ENCODE assay signal across 9 cellular contexts in the genomic region with DNA sequence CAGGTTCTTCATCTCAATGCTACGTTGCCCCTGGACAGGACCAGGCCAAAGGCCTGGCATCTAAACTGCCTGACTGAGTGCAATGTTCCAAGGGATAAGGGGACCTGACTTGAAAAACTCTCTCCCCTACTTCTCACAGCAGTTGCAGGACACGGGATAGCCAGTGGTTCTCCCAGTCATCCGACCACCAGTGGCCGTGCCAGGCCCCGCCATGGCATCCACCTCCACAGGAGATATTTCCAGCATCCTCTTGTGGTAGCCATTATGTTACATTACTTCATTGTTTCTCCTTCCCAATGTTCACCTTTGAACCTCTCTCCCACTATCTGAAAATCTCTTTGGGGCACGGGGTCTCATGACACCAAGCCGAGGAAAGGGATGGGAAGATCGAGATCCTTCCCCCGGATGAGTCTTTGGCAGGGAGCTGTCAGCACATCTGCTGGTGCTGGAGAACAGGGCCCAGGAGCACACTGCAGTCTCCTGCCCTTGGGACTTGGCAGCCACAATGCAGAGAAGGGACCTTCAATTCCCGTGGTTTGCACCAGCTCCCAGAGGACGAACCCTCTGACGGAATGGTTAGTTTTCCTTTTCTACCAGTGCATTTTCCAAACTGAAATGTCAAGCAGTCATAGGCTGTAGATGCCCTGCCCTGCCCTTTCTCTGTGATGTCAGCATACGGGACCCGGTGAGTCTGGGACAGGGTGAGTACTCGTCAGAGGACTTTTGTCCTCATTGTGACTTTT.
DNase-seq lines count a peak whose midpoint lies in the region; ATAC-seq and TF ChIP-seq lines count a peak whose summit lies in the region.
"Had no signal": no experiment of that assay in that cellular context is flagged by ENCODE, and none has a peak within 500 bp of the region (broad histone marks: within the 10 kb centered on the region; RNA-seq: fewer than 3 reads in every experiment).

No MANE protein-coding gene starts in this region.

- peak overlapping the region; percentile 97 for H3K27ac Mint-ChIP-seq in activated naive CD4-positive, alpha-beta T cell treated with anti-CD3 and anti-CD28 coated beads for 36 hours
- H3K27ac Mint-ChIP-seq in memory B cell: peak overlapping the region; percentile 94
- H3K27ac Mint-ChIP-seq in nephron progenitor cell: no peak overlapping the region

- no peak overlapping the region for H3K9ac ChIP-seq in MM.1S (ENCODE audit: low read length)

- H3K9me3 ChIP-seq in ascending aorta (no peaks in the 10 kb centered on the region), thyroid gland (no peaks in the 10 kb centered on the region), MM.1S (replicated peaks; ENCODE audit: insufficient read depth, low read length) (no peaks in the 10 kb centered on the region)

- TF ChIP-seq CTCF in ascending aorta (IDR thresholded peaks at IDR 0.05): no peak
- no peak for TF ChIP-seq CTCF in thyroid gland (IDR thresholded peaks at IDR 0.05)
- TF ChIP-seq CTCF in MM.1S (IDR thresholded peaks at IDR 0.05; ENCODE audit: low read length): no peak
- TF ChIP-seq CTCF in nephron progenitor cell (IDR thresholded peaks at IDR 0.05): no peak

- WGBS in thyroid gland, 2 donors: 83 to 89% methylated on average over 15 of the region's 15 CpGs

- H3K4me3 ChIP-seq in ascending aorta: no peak overlapping the region
- no peak overlapping the region for H3K4me3 ChIP-seq in thyroid gland (replicated peaks in 1 of 3)
- no peak overlapping the region for H3K4me3 ChIP-seq in MM.1S (ENCODE audit: low read length)

- H3F3A ChIP-seq in MM.1S (ENCODE audit: insufficient read depth, low read length): peaks cover 33% of the 10 kb centered on the region

- H3K36me3 ChIP-seq in ascending aorta: peaks cover 9 to 15% of the 10 kb centered on the region in 2 donors
- H3K36me3 ChIP-seq in thyroid gland: peaks cover 9% of the 10 kb centered on the region in 2 donors
- no peaks in the 10 kb centered on the region for H3K36me3 ChIP-seq in MM.1S (replicated peaks; ENCODE audit: insufficient read depth, low read length)

- peaks cover 94% of the 10 kb centered on the region for H3K36me3 Mint-ChIP-seq in activated naive CD4-positive, alpha-beta T cell treated with anti-CD3 and anti-CD28 coated beads for 36 hours (ENCODE audit: low read depth)
- H3K36me3 Mint-ChIP-seq in memory B cell (peaks cover 51% of the 10 kb centered on the region), nephron progenitor cell (ENCODE audit: low read depth) (peaks cover 76% of the 10 kb centered on the region)

- H3K27me3 Mint-ChIP-seq in activated naive CD4-positive, alpha-beta T cell treated with anti-CD3 and anti-CD28 coated beads for 36 hours (ENCODE audit: low read depth): no peaks in the 10 kb centered on the region
- no peaks in the 10 kb centered on the region for H3K27me3 Mint-ChIP-seq in memory B cell
- peaks cover 4% of the 10 kb centered on the region for H3K27me3 Mint-ChIP-seq in nephron progenitor cell (ENCODE audit: low read depth, poor library complexity)

- H3K4me1 ChIP-seq in ascending aorta (peaks cover 11 to 45% of the 10 kb centered on the region in 2 donors), thyroid gland (peaks cover 4 to 46% of the 10 kb centered on the region in 2 donors), MM.1S (ENCODE audit: low read length) (peaks cover 38% of the 10 kb centered on the region)

- H3K4me1 Mint-ChIP-seq in activated naive CD4-positive, alpha-beta T cell treated with anti-CD3 and anti-CD28 coated beads for 36 hours (ENCODE audit: low read depth): peaks cover 94% of the 10 kb centered on the region
- H3K4me1 Mint-ChIP-seq in memory B cell (peaks cover 60% of the 10 kb centered on the region), nephron progenitor cell (peaks cover 57% of the 10 kb centered on the region)

- H3K4me2 ChIP-seq in MM.1S (ENCODE audit: low read depth, low read length): no peak overlapping the region

- ATAC-seq in memory B cell (ENCODE audit: low read depth): no peak
- no peak for ATAC-seq in HG03135 (IDR thresholded peaks at IDR 0.05; ENCODE audit: unreplicated experiment)

- intact Hi-C loops in activated naive CD4-positive, alpha-beta T cell treated with anti-CD3 and anti-CD28 coated beads for 36 hours (cut with micrococcal nuclease): loop anchor here (2.0 kb wide), 3 partner anchors 43 to 365 kb away; no protein-coding TSS in a partner anchor
- intact Hi-C loops in ascending aorta (cut with DNase I): loop anchor here (2.0 to 10.0 kb wide), 3 partner anchors 31 to 411 kb away; no protein-coding TSS in a partner anchor
- intact Hi-C loops in thyroid gland (cut with DNase I): no loop called here

- no peaks in the 10 kb centered on the region for H3K9me3 Mint-ChIP-seq in activated naive CD4-positive, alpha-beta T cell treated with anti-CD3 and anti-CD28 coated beads for 36 hours
- no peaks in the 10 kb centered on the region for H3K9me3 Mint-ChIP-seq in memory B cell
- no peaks in the 10 kb centered on the region for H3K9me3 Mint-ChIP-seq in nephron progenitor cell

- H2AFZ ChIP-seq in MM.1S (ENCODE audit: low read length): no peak overlapping the region

- peak overlapping the region; percentile 74 for H3K4me3 Mint-ChIP-seq in activated naive CD4-positive, alpha-beta T cell treated with anti-CD3 and anti-CD28 coated beads for 36 hours
- no peak overlapping the region for H3K4me3 Mint-ChIP-seq in memory B cell
- no peak overlapping the region for H3K4me3 Mint-ChIP-seq in nephron progenitor cell

- H3K27ac ChIP-seq in ascending aorta (peak overlapping the region; percentile 82 to 85), thyroid gland (peak overlapping the region in 2 of 3 donors; percentile 62 to 67), MM.1S (ENCODE audit: low read length) (no peak overlapping the region)

- no peaks in the 10 kb centered on the region for H3K9me2 ChIP-seq in MM.1S (replicated peaks; ENCODE audit: insufficient read depth, low read length)

- no peak for TF ChIP-seq POLR2A in thyroid gland (IDR thresholded peaks at IDR 0.05)

- DNase-seq in activated naive CD4-positive, alpha-beta T cell treated with anti-CD3 and anti-CD28 coated beads for 36 hours: peak; percentile 74
- DNase-seq in activated naive CD4-positive, alpha-beta T cell treated with anti-CD3 and anti-CD28 coated beads, Interleukin-2, amount 50 U/mL, for 16 hours: no peak
- DNase-seq in ascending aorta (ENCODE audit: low spot score in 2 of 2): no peak
- no peak for DNase-seq in memory B cell (ENCODE audit: low spot score in 2 of 2)
- no peak for DNase-seq in thyroid gland
- no peak for DNase-seq in MM.1S
- no peak for DNase-seq in nephron progenitor cell
- DNase-seq: activated gamma-delta T cell treated with Interleukin-2 at 50 U/mL for 16 hours had no signal

- H4K20me1 ChIP-seq in MM.1S (ENCODE audit: insufficient read depth, low read length): no peaks in the 10 kb centered on the region

- H3K27me3 ChIP-seq in ascending aorta (no peaks in the 10 kb centered on the region), thyroid gland (no peaks in the 10 kb centered on the region), MM.1S (replicated peaks; ENCODE audit: insufficient read depth, low read length) (no peaks in the 10 kb centered on the region)

- CTCF ChIA-PET in activated naive CD4-positive, alpha-beta T cell treated with anti-CD3 and anti-CD28 coated beads for 36 hours (lab: Charles Lee): interaction anchor here (0.6 to 2.6 kb wide), 7 partner anchors 10 to 164 kb away, joined by 3 to 19 read pairs (median 6); no protein-coding TSS in a partner anchor

- H3K79me2 ChIP-seq in MM.1S (ENCODE audit: low read length): peaks cover 23% of the 10 kb centered on the region
